ENCODE assay signal across 29 cellular contexts in genomic region chr10:51544933-51545332, GRCh38.
"Had no signal": no experiment of that assay in that cellular context is flagged by ENCODE, and none has a peak within 500 bp of the region (broad histone marks: within the 10 kb centered on the region; RNA-seq: fewer than 3 reads in every experiment).

No MANE protein-coding gene starts in this region.

- H3K4me3 Mint-ChIP-seq: naive thymus-derived CD8-positive, alpha-beta T cell; natural killer cell treated with Interleukin-12 subunit alpha and Interleukin-12 subunit beta and Interleukin-15 and Interleukin-18, amount 100 ng/mL, for 72 hours; nephron progenitor cell; neural crest cell; stimulated activated effector memory CD8-positive, alpha-beta T cell treated with anti-CD3 and anti-CD28 coated beads, Interleukin-12 subunit alpha, Interleukin-12 subunit beta, amount 100 ng/mL, for 72 hours; stimulated activated naive B cell treated with anti-CD40 and anti-IgM and Interleukin-4, amounts not matched to agents 10 μg/mL and 1 μg/mL and 100 μg/mL, for 72 hours; stimulated activated naive CD8-positive, alpha-beta T cell treated with anti-CD3 and anti-CD28 coated beads, Interleukin-15, Interleukin-2, amounts not matched to agents 100 ng/mL and 50 ng/mL, for 24 hours had no signal

- H3K9me3 ChIP-seq: ovary, psoas muscle, right lobe of liver, sigmoid colon, stomach, thoracic aorta, thyroid gland, tibial nerve, upper lobe of left lung, vagina had no signal

- H3K27ac Mint-ChIP-seq: naive thymus-derived CD8-positive, alpha-beta T cell; natural killer cell treated with Interleukin-12 subunit alpha and Interleukin-12 subunit beta and Interleukin-15 and Interleukin-18, amount 100 ng/mL, for 72 hours; nephron progenitor cell; progenitor cell of endocrine pancreas; stimulated activated effector memory CD8-positive, alpha-beta T cell treated with anti-CD3 and anti-CD28 coated beads, Interleukin-12 subunit alpha, Interleukin-12 subunit beta, amount 100 ng/mL, for 72 hours; stimulated activated naive B cell treated with anti-CD40 and anti-IgM and Interleukin-4, amounts not matched to agents 10 μg/mL and 1 μg/mL and 100 μg/mL, for 72 hours; stimulated activated naive CD8-positive, alpha-beta T cell treated with anti-CD3 and anti-CD28 coated beads, Interleukin-15, Interleukin-2, amounts not matched to agents 100 ng/mL and 50 ng/mL, for 24 hours had no signal

- H3K36me3 ChIP-seq: ovary, right lobe of liver, sigmoid colon, stomach, thoracic aorta, thyroid gland, tibial nerve, upper lobe of left lung, vagina had no signal

- H3K4me1 ChIP-seq: psoas muscle, right lobe of liver, stomach, tibial nerve, upper lobe of left lung, vagina had no signal

- ATAC-seq: naive thymus-derived CD8-positive, alpha-beta T cell; natural killer cell treated with Interleukin-12 subunit alpha and Interleukin-12 subunit beta and Interleukin-15 and Interleukin-18, amount 100 ng/mL, for 72 hours; psoas muscle; right cardiac atrium; right lobe of liver; stimulated activated effector memory CD8-positive, alpha-beta T cell treated with anti-CD3 and anti-CD28 coated beads, Interleukin-12 subunit alpha, Interleukin-12 subunit beta, amount 100 ng/mL, for 72 hours; stimulated activated naive B cell treated with anti-CD40 and anti-IgM and Interleukin-4, amounts not matched to agents 10 μg/mL and 1 μg/mL and 100 μg/mL, for 72 hours had no signal

- H3K27me3 ChIP-seq: ovary, right lobe of liver, sigmoid colon, stomach, thyroid gland, tibial nerve, upper lobe of left lung, vagina had no signal

- H3K9me3 Mint-ChIP-seq: natural killer cell treated with Interleukin-12 subunit alpha and Interleukin-12 subunit beta and Interleukin-15 and Interleukin-18, amount 100 ng/mL, for 72 hours; neural crest cell; stimulated activated effector memory CD8-positive, alpha-beta T cell treated with anti-CD3 and anti-CD28 coated beads, Interleukin-12 subunit alpha, Interleukin-12 subunit beta, amount 100 ng/mL, for 72 hours had no signal

- DNase-seq: naive thymus-derived CD8-positive, alpha-beta T cell; nephron progenitor cell; occipital lobe; ovary; posterior cingulate gyrus; psoas muscle; right cardiac atrium; right lobe of liver; sigmoid colon; small intestine; stimulated activated CD4-positive, alpha-beta T cell treated with anti-CD3 and anti-CD28 coated beads, Interleukin-15, amount 100 ng/mL, for 24 hours; stimulated activated CD4-positive, alpha-beta T cell treated with anti-CD3 and anti-CD28 coated beads, Interleukin-2, amount 100 ng/mL, for 24 hours; stimulated activated CD4-positive, alpha-beta T cell treated with anti-CD3 and anti-CD28 coated beads, Interleukin-2, amount 100 ng/mL, for 48 hours; stimulated activated CD4-positive, alpha-beta T cell treated with anti-CD3 and anti-CD28 coated beads, Interleukin-4, amount 100 ng/mL, for 24 hours; stimulated activated naive B cell treated with anti-CD40 and anti-IgM and Interleukin-4, amounts not matched to agents 10 μg/mL and 1 μg/mL and 100 μg/mL, for 72 hours; stimulated activated naive CD4-positive, alpha-beta T cell treated with Interleukin-2 at 50 U/mL for 16 hours; stomach; thyroid gland; trophoblast cell; upper lobe of left lung had no signal

- H3K27me3 Mint-ChIP-seq: natural killer cell treated with Interleukin-12 subunit alpha and Interleukin-12 subunit beta and Interleukin-15 and Interleukin-18, amount 100 ng/mL, for 72 hours; progenitor cell of endocrine pancreas; stimulated activated naive B cell treated with anti-CD40 and anti-IgM and Interleukin-4, amounts not matched to agents 10 μg/mL and 1 μg/mL and 100 μg/mL, for 72 hours; stimulated activated naive CD8-positive, alpha-beta T cell treated with anti-CD3 and anti-CD28 coated beads, Interleukin-15, Interleukin-2, amounts not matched to agents 100 ng/mL and 50 ng/mL, for 24 hours had no signal

- H3K27ac ChIP-seq: ovary, parathyroid adenoma, psoas muscle, right lobe of liver, sigmoid colon, stomach, thoracic aorta, thyroid gland, tibial nerve, upper lobe of left lung, vagina had no signal

- H3K36me3 Mint-ChIP-seq: naive thymus-derived CD8-positive, alpha-beta T cell; natural killer cell treated with Interleukin-12 subunit alpha and Interleukin-12 subunit beta and Interleukin-15 and Interleukin-18, amount 100 ng/mL, for 72 hours; stimulated activated effector memory CD8-positive, alpha-beta T cell treated with anti-CD3 and anti-CD28 coated beads, Interleukin-12 subunit alpha, Interleukin-12 subunit beta, amount 100 ng/mL, for 72 hours; stimulated activated naive B cell treated with anti-CD40 and anti-IgM and Interleukin-4, amounts not matched to agents 10 μg/mL and 1 μg/mL and 100 μg/mL, for 72 hours had no signal

- H3K4me3 ChIP-seq: ovary, psoas muscle, right lobe of liver, sigmoid colon, stomach, thoracic aorta, thyroid gland, tibial nerve, upper lobe of left lung, vagina had no signal

- H3K4me1 Mint-ChIP-seq: naive thymus-derived CD8-positive, alpha-beta T cell; nephron progenitor cell; neural crest cell; stimulated activated effector memory CD8-positive, alpha-beta T cell treated with anti-CD3 and anti-CD28 coated beads, Interleukin-12 subunit alpha, Interleukin-12 subunit beta, amount 100 ng/mL, for 72 hours; stimulated activated naive B cell treated with anti-CD40 and anti-IgM and Interleukin-4, amounts not matched to agents 10 μg/mL and 1 μg/mL and 100 μg/mL, for 72 hours had no signal
